ENCODE assay signal across 1 cellular context in the genomic region with DNA sequence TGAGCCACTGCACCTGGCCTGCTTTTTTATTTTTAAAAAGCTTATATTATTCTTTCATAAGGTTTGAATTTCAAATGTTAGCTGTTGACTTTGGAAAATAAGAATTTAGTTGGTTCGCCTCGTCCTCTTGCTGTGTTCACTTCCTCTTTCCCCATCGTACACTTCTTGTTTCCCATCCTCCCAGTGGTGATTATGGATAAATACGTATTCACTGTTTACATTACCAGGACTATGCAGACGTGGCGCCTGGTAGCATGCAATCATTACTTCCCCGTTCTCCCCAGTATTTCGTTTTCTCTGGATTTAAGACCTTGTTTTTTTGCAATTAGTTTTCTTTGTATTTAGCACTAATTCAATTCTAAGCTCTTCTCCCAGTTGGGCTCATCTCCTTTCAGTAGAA.
TF ChIP-seq lines count a peak whose summit lies in the region.

No MANE protein-coding gene starts in this region.

TF ChIP-seq in K562, 482 proteins besides CTCF, POLR2A, EP300 and RAD21 (continued from another document and continues in another):
- TF ChIP-seq NFE2 (IDR thresholded peaks at IDR 0.05; ENCODE audit: low read depth) = peak; percentile 37; the same call in 1 of the 2 replicates
- TF ChIP-seq MAFF (IDR thresholded peaks at IDR 0.05; ENCODE audit: low read length) = no peak
- peak; percentile 95 for TF ChIP-seq ZNF24 (IDR thresholded peaks at IDR 0.05)
- TF ChIP-seq, protein P1, sequence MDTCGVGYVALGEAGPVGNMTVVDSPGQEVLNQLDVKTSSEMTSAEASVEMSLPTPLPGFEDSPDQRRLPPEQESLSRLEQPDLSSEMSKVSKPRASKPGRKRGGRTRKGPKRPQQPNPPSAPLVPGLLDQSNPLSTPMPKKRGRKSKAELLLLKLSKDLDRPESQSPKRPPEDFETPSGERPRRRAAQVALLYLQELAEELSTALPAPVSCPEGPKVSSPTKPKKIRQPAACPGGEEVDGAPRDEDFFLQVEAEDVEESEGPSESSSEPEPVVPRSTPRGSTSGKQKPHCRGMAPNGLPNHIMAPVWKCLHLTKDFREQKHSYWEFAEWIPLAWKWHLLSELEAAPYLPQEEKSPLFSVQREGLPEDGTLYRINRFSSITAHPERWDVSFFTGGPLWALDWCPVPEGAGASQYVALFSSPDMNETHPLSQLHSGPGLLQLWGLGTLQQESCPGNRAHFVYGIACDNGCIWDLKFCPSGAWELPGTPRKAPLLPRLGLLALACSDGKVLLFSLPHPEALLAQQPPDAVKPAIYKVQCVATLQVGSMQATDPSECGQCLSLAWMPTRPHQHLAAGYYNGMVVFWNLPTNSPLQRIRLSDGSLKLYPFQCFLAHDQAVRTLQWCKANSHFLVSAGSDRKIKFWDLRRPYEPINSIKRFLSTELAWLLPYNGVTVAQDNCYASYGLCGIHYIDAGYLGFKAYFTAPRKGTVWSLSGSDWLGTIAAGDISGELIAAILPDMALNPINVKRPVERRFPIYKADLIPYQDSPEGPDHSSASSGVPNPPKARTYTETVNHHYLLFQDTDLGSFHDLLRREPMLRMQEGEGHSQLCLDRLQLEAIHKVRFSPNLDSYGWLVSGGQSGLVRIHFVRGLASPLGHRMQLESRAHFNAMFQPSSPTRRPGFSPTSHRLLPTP (IDR thresholded peaks at IDR 0.05; ENCODE audit: borderline replicate concordance, extremely low read depth, insufficient read length) = no peak
- TF ChIP-seq TBP (optimal IDR thresholded peaks at IDR 0.05; ENCODE audit: low read depth, low read length) = peak; percentile 41
- TF ChIP-seq, protein P2, sequence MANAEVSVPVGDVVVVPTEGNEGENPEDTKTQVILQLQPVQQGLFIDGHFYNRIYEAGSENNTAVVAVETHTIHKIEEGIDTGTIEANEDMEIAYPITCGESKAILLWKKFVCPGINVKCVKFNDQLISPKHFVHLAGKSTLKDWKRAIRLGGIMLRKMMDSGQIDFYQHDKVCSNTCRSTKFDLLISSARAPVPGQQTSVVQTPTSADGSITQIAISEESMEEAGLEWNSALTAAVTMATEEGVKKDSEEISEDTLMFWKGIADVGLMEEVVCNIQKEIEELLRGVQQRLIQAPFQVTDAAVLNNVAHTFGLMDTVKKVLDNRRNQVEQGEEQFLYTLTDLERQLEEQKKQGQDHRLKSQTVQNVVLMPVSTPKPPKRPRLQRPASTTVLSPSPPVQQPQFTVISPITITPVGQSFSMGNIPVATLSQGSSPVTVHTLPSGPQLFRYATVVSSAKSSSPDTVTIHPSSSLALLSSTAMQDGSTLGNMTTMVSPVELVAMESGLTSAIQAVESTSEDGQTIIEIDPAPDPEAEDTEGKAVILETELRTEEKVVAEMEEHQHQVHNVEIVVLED (CRISPR knock-in tag; IDR thresholded peaks at IDR 0.05) = no peak
- no peak for TF ChIP-seq ZNF143 (CRISPR knock-in tag; IDR thresholded peaks at IDR 0.05)
- no peak for TF ChIP-seq CBX8 (IDR thresholded peaks at IDR 0.05; ENCODE audit: borderline replicate concordance, extremely low read depth, low read depth, low read length, poor library complexity, severe bottlenecking)
- TF ChIP-seq, protein P3, sequence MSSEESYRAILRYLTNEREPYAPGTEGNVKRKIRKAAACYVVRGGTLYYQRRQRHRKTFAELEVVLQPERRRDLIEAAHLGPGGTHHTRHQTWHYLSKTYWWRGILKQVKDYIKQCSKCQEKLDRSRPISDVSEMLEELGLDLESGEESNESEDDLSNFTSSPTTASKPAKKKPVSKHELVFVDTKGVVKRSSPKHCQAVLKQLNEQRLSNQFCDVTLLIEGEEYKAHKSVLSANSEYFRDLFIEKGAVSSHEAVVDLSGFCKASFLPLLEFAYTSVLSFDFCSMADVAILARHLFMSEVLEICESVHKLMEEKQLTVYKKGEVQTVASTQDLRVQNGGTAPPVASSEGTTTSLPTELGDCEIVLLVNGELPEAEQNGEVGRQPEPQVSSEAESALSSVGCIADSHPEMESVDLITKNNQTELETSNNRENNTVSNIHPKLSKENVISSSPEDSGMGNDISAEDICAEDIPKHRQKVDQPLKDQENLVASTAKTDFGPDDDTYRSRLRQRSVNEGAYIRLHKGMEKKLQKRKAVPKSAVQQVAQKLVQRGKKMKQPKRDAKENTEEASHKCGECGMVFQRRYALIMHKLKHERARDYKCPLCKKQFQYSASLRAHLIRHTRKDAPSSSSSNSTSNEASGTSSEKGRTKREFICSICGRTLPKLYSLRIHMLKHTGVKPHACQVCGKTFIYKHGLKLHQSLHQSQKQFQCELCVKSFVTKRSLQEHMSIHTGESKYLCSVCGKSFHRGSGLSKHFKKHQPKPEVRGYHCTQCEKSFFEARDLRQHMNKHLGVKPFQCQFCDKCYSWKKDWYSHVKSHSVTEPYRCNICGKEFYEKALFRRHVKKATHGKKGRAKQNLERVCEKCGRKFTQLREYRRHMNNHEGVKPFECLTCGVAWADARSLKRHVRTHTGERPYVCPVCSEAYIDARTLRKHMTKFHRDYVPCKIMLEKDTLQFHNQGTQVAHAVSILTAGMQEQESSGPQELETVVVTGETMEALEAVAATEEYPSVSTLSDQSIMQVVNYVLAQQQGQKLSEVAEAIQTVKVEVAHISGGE (CRISPR knock-in tag; IDR thresholded peaks at IDR 0.05) = peak in 1 of 3 experiments; percentile 62; a peak in 2 of 6 replicates
- TF ChIP-seq ARID1B (IDR thresholded peaks at IDR 0.05) = peak; percentile 36; the same call in 1 of the 2 replicates
- no peak for TF ChIP-seq RBM34 (IDR thresholded peaks at IDR 0.05; ENCODE audit: borderline replicate concordance, insufficient read depth, low read length)
- peak; percentile 69 for TF ChIP-seq EP400 (IDR thresholded peaks at IDR 0.05)
- TF ChIP-seq FOXK2 (conservative IDR thresholded peaks at IDR 0.05 in 1 of 2, IDR thresholded peaks at IDR 0.05 in 1 of 2; ENCODE audit: low read depth in 2 of 2) = peak; percentile 90 to 93
- TF ChIP-seq MLX (CRISPR knock-in tag; conservative IDR thresholded peaks at IDR 0.05) = no peak
- no peak for TF ChIP-seq PHF8 (IDR thresholded peaks at IDR 0.05; ENCODE audit: borderline replicate concordance, low read length)
- TF ChIP-seq, protein P4, sequence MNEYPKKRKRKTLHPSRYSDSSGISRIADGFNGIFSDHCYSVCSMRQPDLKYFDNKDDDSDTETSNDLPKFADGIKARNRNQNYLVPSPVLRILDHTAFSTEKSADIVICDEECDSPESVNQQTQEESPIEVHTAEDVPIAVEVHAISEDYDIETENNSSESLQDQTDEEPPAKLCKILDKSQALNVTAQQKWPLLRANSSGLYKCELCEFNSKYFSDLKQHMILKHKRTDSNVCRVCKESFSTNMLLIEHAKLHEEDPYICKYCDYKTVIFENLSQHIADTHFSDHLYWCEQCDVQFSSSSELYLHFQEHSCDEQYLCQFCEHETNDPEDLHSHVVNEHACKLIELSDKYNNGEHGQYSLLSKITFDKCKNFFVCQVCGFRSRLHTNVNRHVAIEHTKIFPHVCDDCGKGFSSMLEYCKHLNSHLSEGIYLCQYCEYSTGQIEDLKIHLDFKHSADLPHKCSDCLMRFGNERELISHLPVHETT (CRISPR knock-in tag; conservative IDR thresholded peaks at IDR 0.05 in 1 of 2, IDR thresholded peaks at IDR 0.05 in 1 of 2) = peak in 1 of 2 experiments; percentile 60; a peak in 2 of 4 replicates
- TF ChIP-seq SMARCC2 (IDR thresholded peaks at IDR 0.05; ENCODE audit: low read depth) = 0 out of 2 replicates have a peak, but pooled peaks have one; percentile 16
- TF ChIP-seq ZNF764 (CRISPR knock-in tag; IDR thresholded peaks at IDR 0.05; ENCODE audit: low read depth) = no peak
- TF ChIP-seq NONO (IDR thresholded peaks at IDR 0.05; ENCODE audit: low read depth in 2 of 2, low read length in 1 of 2) = no peak
- TF ChIP-seq MECOM (CRISPR knock-in tag; IDR thresholded peaks at IDR 0.05) = no peak
- 0 out of 2 replicates have a peak, but pooled peaks have one; percentile 17 for TF ChIP-seq ETV1 (tag; conservative IDR thresholded peaks at IDR 0.05; ENCODE audit: low read depth)
- TF ChIP-seq, protein P5, sequence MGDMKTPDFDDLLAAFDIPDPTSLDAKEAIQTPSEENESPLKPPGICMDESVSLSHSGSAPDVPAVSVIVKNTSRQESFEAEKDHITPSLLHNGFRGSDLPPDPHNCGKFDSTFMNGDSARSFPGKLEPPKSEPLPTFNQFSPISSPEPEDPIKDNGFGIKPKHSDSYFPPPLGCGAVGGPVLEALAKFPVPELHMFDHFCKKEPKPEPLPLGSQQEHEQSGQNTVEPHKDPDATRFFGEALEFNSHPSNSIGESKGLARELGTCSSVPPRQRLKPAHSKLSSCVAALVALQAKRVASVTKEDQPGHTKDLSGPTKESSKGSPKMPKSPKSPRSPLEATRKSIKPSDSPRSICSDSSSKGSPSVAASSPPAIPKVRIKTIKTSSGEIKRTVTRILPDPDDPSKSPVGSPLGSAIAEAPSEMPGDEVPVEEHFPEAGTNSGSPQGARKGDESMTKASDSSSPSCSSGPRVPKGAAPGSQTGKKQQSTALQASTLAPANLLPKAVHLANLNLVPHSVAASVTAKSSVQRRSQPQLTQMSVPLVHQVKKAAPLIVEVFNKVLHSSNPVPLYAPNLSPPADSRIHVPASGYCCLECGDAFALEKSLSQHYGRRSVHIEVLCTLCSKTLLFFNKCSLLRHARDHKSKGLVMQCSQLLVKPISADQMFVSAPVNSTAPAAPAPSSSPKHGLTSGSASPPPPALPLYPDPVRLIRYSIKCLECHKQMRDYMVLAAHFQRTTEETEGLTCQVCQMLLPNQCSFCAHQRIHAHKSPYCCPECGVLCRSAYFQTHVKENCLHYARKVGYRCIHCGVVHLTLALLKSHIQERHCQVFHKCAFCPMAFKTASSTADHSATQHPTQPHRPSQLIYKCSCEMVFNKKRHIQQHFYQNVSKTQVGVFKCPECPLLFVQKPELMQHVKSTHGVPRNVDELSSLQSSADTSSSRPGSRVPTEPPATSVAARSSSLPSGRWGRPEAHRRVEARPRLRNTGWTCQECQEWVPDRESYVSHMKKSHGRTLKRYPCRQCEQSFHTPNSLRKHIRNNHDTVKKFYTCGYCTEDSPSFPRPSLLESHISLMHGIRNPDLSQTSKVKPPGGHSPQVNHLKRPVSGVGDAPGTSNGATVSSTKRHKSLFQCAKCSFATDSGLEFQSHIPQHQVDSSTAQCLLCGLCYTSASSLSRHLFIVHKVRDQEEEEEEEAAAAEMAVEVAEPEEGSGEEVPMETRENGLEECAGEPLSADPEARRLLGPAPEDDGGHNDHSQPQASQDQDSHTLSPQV (IDR thresholded peaks at IDR 0.05) = peak; percentile 82
- no peak for TF ChIP-seq ID3 (CRISPR knock-in tag; IDR thresholded peaks at IDR 0.05)
- no peak for TF ChIP-seq ID3 (tag; IDR thresholded peaks at IDR 0.05)
- TF ChIP-seq MYBL2 (IDR thresholded peaks at IDR 0.05; ENCODE audit: low read depth) = no peak
- no peak for TF ChIP-seq MYBL2 (CRISPR knock-in tag; IDR thresholded peaks at IDR 0.05; ENCODE audit: borderline replicate concordance)
- TF ChIP-seq ZNF184 (CRISPR knock-in tag; IDR thresholded peaks at IDR 0.05) = no peak
- TF ChIP-seq CXXC5 (CRISPR knock-in tag; IDR thresholded peaks at IDR 0.05) = 0 out of 2 replicates have a peak, but pooled peaks have one; percentile 38
- TF ChIP-seq ETV6 (IDR thresholded peaks at IDR 0.05; ENCODE audit: borderline replicate concordance in 1 of 2, low read depth in 2 of 2, low read length in 1 of 2) = 0 out of 4 replicates have a peak, but pooled peaks of 1 of the 2 experiments have one; percentile 26
- no peak for TF ChIP-seq ETV6 (CRISPR knock-in tag; IDR thresholded peaks at IDR 0.05; ENCODE audit: borderline replicate concordance)
- TF ChIP-seq XRCC5 (IDR thresholded peaks at IDR 0.05; ENCODE audit: low read depth, low read length) = no peak
- TF ChIP-seq SREBF2 (CRISPR knock-in tag; IDR thresholded peaks at IDR 0.05) = no peak
- peak; percentile 16; the same call in 1 of the 2 replicates for TF ChIP-seq ATF7 (IDR thresholded peaks at IDR 0.05)
- TF ChIP-seq KLF10 (CRISPR knock-in tag; IDR thresholded peaks at IDR 0.05) = no peak
- no peak for TF ChIP-seq HNRNPL (IDR thresholded peaks at IDR 0.05; ENCODE audit: low read depth, low read length)
- TF ChIP-seq SLC30A9 (CRISPR knock-in tag; IDR thresholded peaks at IDR 0.05) = no peak
- no peak for TF ChIP-seq ZBTB34 (CRISPR knock-in tag; IDR thresholded peaks at IDR 0.05)
- TF ChIP-seq KDM2B (CRISPR knock-in tag; IDR thresholded peaks at IDR 0.05) = no peak
- peak; percentile 58 for TF ChIP-seq GABPA (tag; conservative IDR thresholded peaks at IDR 0.05; ENCODE audit: low read depth)
- TF ChIP-seq ZC3H4 (CRISPR knock-in tag; IDR thresholded peaks at IDR 0.05; ENCODE audit: borderline replicate concordance) = no peak
